ENCODE assay signal across 29 cellular contexts in genomic region chr6:101259446-101259845, GRCh38.
"Had no signal": no experiment of that assay in that cellular context is flagged by ENCODE, and none has a peak within 500 bp of the region (broad histone marks: within the 10 kb centered on the region; RNA-seq: fewer than 3 reads in every experiment).

No MANE protein-coding gene starts in this region.

- H3K4me1 Mint-ChIP-seq: activated CD4-positive, alpha-beta memory T cell treated with anti-CD3 and anti-CD28 coated beads, Interleukin-2, amount 10 ng/mL, durations not matched to agents 7 days and 5 days; activated CD8-positive, alpha-beta memory T cell treated with anti-CD3 and anti-CD28 coated beads, Interleukin-2, amount 10 ng/mL, durations not matched to agents 7 days and 5 days; activated naive CD4-positive, alpha-beta T cell treated with anti-CD3 and anti-CD28 coated beads, Interleukin-2, amount 50 U/mL, for 24 hours; activated naive CD8-positive, alpha-beta T cell treated with anti-CD3 and anti-CD28 coated beads, Interleukin-2, amount 10 ng/mL, durations not matched to agents 7 days and 5 days had no signal

- H3K9me3 ChIP-seq: MG63, SJCRH30 had no signal

- H3K9ac ChIP-seq: KMS-11 had no signal

- DNase-seq: activated CD4-positive, alpha-beta memory T cell treated with anti-CD3 and anti-CD28 coated beads, Interleukin-2, amount 10 ng/mL, durations not matched to agents 7 days and 5 days; activated CD4-positive, alpha-beta T cell treated with anti-CD3 and anti-CD28 coated beads for 1 hour; activated CD4-positive, alpha-beta T cell treated with anti-CD3 and anti-CD28 coated beads for 48 hours; activated CD4-positive, CD25-positive, alpha-beta regulatory T cell; activated CD8-positive, alpha-beta memory T cell treated with anti-CD3 and anti-CD28 coated beads for 24 hours; activated CD8-positive, alpha-beta memory T cell treated with anti-CD3 and anti-CD28 coated beads, Interleukin-2, amount 10 ng/mL, durations not matched to agents 7 days and 5 days; activated CD8-positive, alpha-beta memory T cell treated with anti-CD3 and anti-CD28 coated beads, Interleukin-2, amount 50 U/mL, for 48 hours; activated effector memory CD4-positive, alpha-beta T cell treated with anti-CD3 and anti-CD28 coated beads, Interleukin-2, amount 50 U/mL, for 16 hours; activated naive CD4-positive, alpha-beta T cell; activated naive CD8-positive, alpha-beta T cell treated with anti-CD3 and anti-CD28 coated beads, Interleukin-2, amount 10 ng/mL, durations not matched to agents 7 days and 5 days; activated T-cell treated with anti-CD3 and anti-CD28 coated beads, Interleukin-2, amount 50 U/mL, for 48 hours; amygdala; MG63; NCI-H1048; NCI-H1105 treated with DMSO at 0.1 percent for 48 hours; NCI-H1436; NCI-H1694; NCI-H1930; NCI-H2081 treated with DMSO at 0.1 percent for 48 hours; NCI-H345; NCI-H524 treated with DMSO at 0.1 percent for 48 hours; Right ventricle myocardium superior; SJCRH30; T1000; WERI-Rb-1 had no signal

- H3K4me2 ChIP-seq: KMS-11 had no signal

- H3K4me3 ChIP-seq: ascending aorta, MG63, SJCRH30, SK-N-MC had no signal

- H3K27me3 Mint-ChIP-seq: activated CD4-positive, alpha-beta memory T cell treated with anti-CD3 and anti-CD28 coated beads, Interleukin-2, amount 10 ng/mL, durations not matched to agents 7 days and 5 days; activated CD8-positive, alpha-beta memory T cell treated with anti-CD3 and anti-CD28 coated beads, Interleukin-2, amount 10 ng/mL, durations not matched to agents 7 days and 5 days; activated naive CD4-positive, alpha-beta T cell treated with anti-CD3 and anti-CD28 coated beads, Interleukin-2, amount 50 U/mL, for 24 hours; activated naive CD8-positive, alpha-beta T cell treated with anti-CD3 and anti-CD28 coated beads, Interleukin-2, amount 10 ng/mL, durations not matched to agents 7 days and 5 days had no signal

- H3K4me1 ChIP-seq: ascending aorta, SJCRH30 had no signal

- ATAC-seq: activated CD8-positive, alpha-beta memory T cell treated with anti-CD3 and anti-CD28 coated beads, Interleukin-2, amount 10 ng/mL, durations not matched to agents 7 days and 5 days had no signal

- H3K27ac ChIP-seq: ascending aorta, KMS-11, SJCRH30, SK-N-MC, WERI-Rb-1 had no signal

- H3K27me3 ChIP-seq: ascending aorta, MG63, SJCRH30 had no signal

- H3K4me3 Mint-ChIP-seq: activated CD4-positive, alpha-beta memory T cell treated with anti-CD3 and anti-CD28 coated beads, Interleukin-2, amount 10 ng/mL, durations not matched to agents 7 days and 5 days; activated CD8-positive, alpha-beta memory T cell treated with anti-CD3 and anti-CD28 coated beads, Interleukin-2, amount 10 ng/mL, durations not matched to agents 7 days and 5 days; activated naive CD4-positive, alpha-beta T cell treated with anti-CD3 and anti-CD28 coated beads, Interleukin-2, amount 50 U/mL, for 24 hours; activated naive CD8-positive, alpha-beta T cell treated with anti-CD3 and anti-CD28 coated beads, Interleukin-2, amount 10 ng/mL, durations not matched to agents 7 days and 5 days had no signal

- H3K36me3 ChIP-seq: ascending aorta, MG63, SJCRH30, WERI-Rb-1 had no signal

- H3K36me3 Mint-ChIP-seq: activated CD8-positive, alpha-beta memory T cell treated with anti-CD3 and anti-CD28 coated beads, Interleukin-2, amount 10 ng/mL, durations not matched to agents 7 days and 5 days; activated naive CD8-positive, alpha-beta T cell treated with anti-CD3 and anti-CD28 coated beads, Interleukin-2, amount 10 ng/mL, durations not matched to agents 7 days and 5 days had no signal

- H3K27ac Mint-ChIP-seq: activated CD4-positive, alpha-beta memory T cell treated with anti-CD3 and anti-CD28 coated beads, Interleukin-2, amount 10 ng/mL, durations not matched to agents 7 days and 5 days; activated CD8-positive, alpha-beta memory T cell treated with anti-CD3 and anti-CD28 coated beads, Interleukin-2, amount 10 ng/mL, durations not matched to agents 7 days and 5 days; activated naive CD4-positive, alpha-beta T cell treated with anti-CD3 and anti-CD28 coated beads, Interleukin-2, amount 50 U/mL, for 24 hours; activated naive CD8-positive, alpha-beta T cell treated with anti-CD3 and anti-CD28 coated beads, Interleukin-2, amount 10 ng/mL, durations not matched to agents 7 days and 5 days had no signal
